8 cellular contexts compared by ENCODE assay signal in the genomic region with DNA sequence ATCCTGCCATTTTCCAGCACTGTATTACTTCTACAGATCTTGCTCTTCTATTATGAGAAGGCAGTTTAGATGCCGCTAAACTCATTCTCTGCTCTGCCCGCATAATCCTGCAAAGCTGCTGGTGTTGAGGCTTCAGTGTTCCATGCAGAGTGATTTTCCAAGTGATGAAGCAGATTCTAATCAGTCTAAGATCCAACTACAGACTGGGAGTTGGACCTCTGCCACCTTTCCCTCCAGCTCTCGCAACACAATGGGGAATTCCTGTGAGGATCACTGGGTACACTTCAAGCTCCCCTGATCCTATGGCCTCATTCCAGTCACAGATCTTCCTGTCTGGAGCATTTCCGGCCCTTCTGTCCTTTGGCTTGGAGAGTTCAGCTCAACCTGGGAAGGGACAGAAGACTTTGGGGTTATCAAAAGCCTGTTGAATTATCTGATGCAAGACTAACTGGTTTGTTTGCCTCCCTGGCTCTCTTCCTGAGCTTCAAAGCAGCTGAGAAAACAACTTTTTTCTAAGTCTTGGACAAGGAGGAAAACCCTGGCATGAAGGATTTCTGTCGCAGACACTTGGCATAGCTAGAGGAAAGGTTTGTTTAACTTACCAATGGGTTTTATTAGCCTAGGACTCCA.
DNase-seq lines count a peak whose midpoint lies in the region; ATAC-seq and TF ChIP-seq lines count a peak whose summit lies in the region.

No MANE protein-coding gene starts in this region.

- H3K4me2 ChIP-seq in trophoblast cell (ENCODE audit: low read length): no peak overlapping the region

- peaks cover 12% of the 10 kb centered on the region for H3K9me3 Mint-ChIP-seq in activated naive CD4-positive, alpha-beta T cell treated with anti-CD3 and anti-CD28 coated beads for 36 hours

- CTCF ChIA-PET in activated naive CD4-positive, alpha-beta T cell treated with anti-CD3 and anti-CD28 coated beads for 36 hours (lab: Charles Lee): no interaction called here

- WGBS in esophagus squamous epithelium, 2 donors: 13 to 23% methylated on average over 5 of the region's 5 CpGs
- WGBS in trophoblast cell (ENCODE audit: extremely low coverage, insufficient coverage, insufficient read length): no CpG with 5 or more reads among the region's 5 CpGs

- H3K27me3 ChIP-seq in esophagus squamous epithelium (no peaks in the 10 kb centered on the region), trophoblast cell (ENCODE audit: insufficient read depth, low read length) (no peaks in the 10 kb centered on the region)

- H3K18ac ChIP-seq in trophoblast cell (ENCODE audit: low read length): no peak overlapping the region

- peak overlapping the region; percentile 55 for H4K91ac ChIP-seq in trophoblast cell (ENCODE audit: low read depth, low read length)

- no peak for ATAC-seq in GM19035 (IDR thresholded peaks at IDR 0.05; ENCODE audit: unreplicated experiment)
- ATAC-seq in GM19351 (IDR thresholded peaks at IDR 0.05; ENCODE audit: unreplicated experiment): no peak

- H2BK5ac ChIP-seq in trophoblast cell (ENCODE audit: low read depth, low read length, poor library complexity): no peak overlapping the region

- intact Hi-C loops in esophagus squamous epithelium (cut with DNase I): no loop called here
- intact Hi-C loops in activated naive CD4-positive, alpha-beta T cell treated with anti-CD3 and anti-CD28 coated beads for 36 hours (cut with micrococcal nuclease): no loop called here

- no peak for TF ChIP-seq POLR2A in esophagus squamous epithelium (IDR thresholded peaks at IDR 0.05)

- H2BK12ac ChIP-seq in trophoblast cell (ENCODE audit: low read length): no peak overlapping the region

- H3K36me3 ChIP-seq in esophagus squamous epithelium: no peaks in the 10 kb centered on the region
- H3K36me3 ChIP-seq in trophoblast cell (ENCODE audit: control insufficient read depth in 1 of 2, insufficient read depth in 2 of 2, low read length in 2 of 2): no peaks in the 10 kb centered on the region

- in situ Hi-C loops in Caki2 (cut with HindIII; ENCODE audit: low pct_unique_long_range_greater_than_20kb, low sequenced_read_pairs): no loop called here

- H3K27ac ChIP-seq in esophagus squamous epithelium: peak overlapping the region; percentile 67 to 85 (median 80)
- H3K27ac ChIP-seq in trophoblast cell (ENCODE audit: low read depth, low read length): peak overlapping the region; percentile 75

- H3K79me1 ChIP-seq in trophoblast cell (ENCODE audit: low read length): peaks cover 16% of the 10 kb centered on the region

- H3K27ac Mint-ChIP-seq in activated naive CD4-positive, alpha-beta T cell treated with anti-CD3 and anti-CD28 coated beads for 36 hours: no peak overlapping the region

- H2AK5ac ChIP-seq in trophoblast cell (ENCODE audit: low read length): peak overlapping the region; percentile 2

- H3K79me2 ChIP-seq in trophoblast cell (ENCODE audit: control insufficient read depth, insufficient read depth, low read length, poor library complexity): no peaks in the 10 kb centered on the region

- H3K9ac ChIP-seq in trophoblast cell (ENCODE audit: low read length): no peak overlapping the region

- no peaks in the 10 kb centered on the region for H3K36me3 Mint-ChIP-seq in activated naive CD4-positive, alpha-beta T cell treated with anti-CD3 and anti-CD28 coated beads for 36 hours (ENCODE audit: low read depth)

- H3K4me3 ChIP-seq in esophagus squamous epithelium (no peak overlapping the region), trophoblast cell (ENCODE audit: low read depth, low read length) (no peak overlapping the region)

- peak overlapping the region; percentile 17 for H3K14ac ChIP-seq in trophoblast cell (ENCODE audit: low read length)

- no peak for TF ChIP-seq CTCF in esophagus squamous epithelium (IDR thresholded peaks at IDR 0.05)

- no peak overlapping the region for H4K12ac ChIP-seq in trophoblast cell (ENCODE audit: low read depth, low read length)

- no peak overlapping the region for H3K23ac ChIP-seq in trophoblast cell (ENCODE audit: low read length)

- peak overlapping the region; percentile 40 for H2BK120ac ChIP-seq in trophoblast cell (ENCODE audit: insufficient read depth, low read length, poor library complexity)

- no peaks in the 10 kb centered on the region for H3K27me3 Mint-ChIP-seq in activated naive CD4-positive, alpha-beta T cell treated with anti-CD3 and anti-CD28 coated beads for 36 hours (ENCODE audit: low read depth)

- H3K9me3 ChIP-seq in esophagus squamous epithelium: peaks cover 0 to 12% (median 0%) of the 10 kb centered on the region in 3 donors
- H3K9me3 ChIP-seq in trophoblast cell (ENCODE audit: insufficient read depth, low read depth, low read length): no peaks in the 10 kb centered on the region

- H2AFZ ChIP-seq in trophoblast cell (ENCODE audit: insufficient read depth, low read length, poor library complexity): no peak overlapping the region

- no peak overlapping the region for H4K8ac ChIP-seq in trophoblast cell (ENCODE audit: low read depth, low read length)

- peaks cover 13 to 31% (median 27%) of the 10 kb centered on the region in 3 donors for H3K4me1 ChIP-seq in esophagus squamous epithelium
- H3K4me1 ChIP-seq in trophoblast cell (ENCODE audit: control insufficient read depth in 1 of 2, insufficient read depth in 2 of 2, low read length in 2 of 2): peaks cover 0 to 4% of the 10 kb centered on the region in 2 experiments

- H3K4me3 Mint-ChIP-seq in activated naive CD4-positive, alpha-beta T cell treated with anti-CD3 and anti-CD28 coated beads for 36 hours: no peak overlapping the region

- DNase-seq in Caki2 (ENCODE audit: low read depth) (peak; percentile 96), NCI-H2196 treated with DMSO at 0.1 percent for 48 hours (lab: John Stamatoyannopoulos, UW; ENCODE audit: unreplicated experiment) (peak; percentile 65), esophagus squamous epithelium (lab: John Stamatoyannopoulos, UW) (no peak), trophoblast cell (peak; percentile 60 to 87), GF-D8 (lab: John Stamatoyannopoulos, UW) (no peak)
- DNase-seq in activated naive CD4-positive, alpha-beta T cell treated with anti-CD3 and anti-CD28 coated beads for 36 hours: no peak

- H3K4ac ChIP-seq in trophoblast cell (ENCODE audit: low read depth, low read length): no peak overlapping the region

- H3K4me1 Mint-ChIP-seq in activated naive CD4-positive, alpha-beta T cell treated with anti-CD3 and anti-CD28 coated beads for 36 hours (ENCODE audit: low read depth): peaks cover under 1% of the 10 kb centered on the region

Comparison
In these comparisons a context has a peak if more than half of its experiments do, and no peak if none do; other contexts are left out.
1. DNase-seq: peak in Caki2 (single experiment), NCI-H2196 treated with DMSO at 0.1 percent for 48 hours (single experiment) and trophoblast cell (2 of 2); none in esophagus squamous epithelium (single experiment), activated naive CD4-positive, alpha-beta T cell treated with anti-CD3 and anti-CD28 coated beads for 36 hours (single experiment) and GF-D8 (single experiment).